Comparison of ENCODE assay signal across 9 cellular contexts in the genomic region with DNA sequence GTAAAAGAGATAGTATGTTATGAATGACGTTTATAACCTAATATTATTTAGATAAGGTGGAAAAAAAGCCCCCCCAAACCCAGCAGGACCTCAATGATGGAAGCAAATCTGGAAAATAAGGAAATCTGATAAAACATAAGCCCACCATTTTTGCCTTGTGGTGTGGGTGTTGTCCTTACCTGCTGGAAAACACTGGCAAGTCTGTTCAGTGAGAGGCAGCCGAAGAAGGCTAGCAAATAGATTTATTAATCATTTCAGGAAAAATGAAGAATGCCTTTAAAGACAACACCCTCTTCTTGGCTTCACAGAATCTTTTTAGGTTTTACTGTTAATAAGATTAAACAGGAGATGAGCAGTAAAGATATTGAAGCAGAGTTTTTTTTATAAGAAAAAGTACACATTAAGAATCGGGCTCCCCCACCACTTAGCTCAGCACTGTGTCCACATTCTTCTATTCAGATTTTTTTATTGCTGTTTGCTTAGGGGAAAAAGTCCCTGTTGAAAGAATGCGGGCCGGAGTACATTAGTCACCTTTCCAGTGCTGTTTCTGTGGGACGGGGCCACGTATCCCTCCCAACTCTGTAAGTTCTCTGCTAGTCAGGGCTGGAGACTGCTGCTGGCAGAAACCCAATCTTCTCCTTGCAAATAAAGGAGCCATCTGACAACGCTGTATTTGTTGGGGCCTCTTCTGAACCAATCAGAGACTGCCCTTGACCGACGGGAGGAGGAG.
DNase-seq lines count a peak whose midpoint lies in the region; ATAC-seq, FAIRE-seq and TF ChIP-seq lines count a peak whose summit lies in the region.
"Had no signal": no experiment of that assay in that cellular context is flagged by ENCODE, and none has a peak within 500 bp of the region (broad histone marks: within the 10 kb centered on the region; RNA-seq: fewer than 3 reads in every experiment).

No MANE protein-coding gene starts in this region.

- peak; percentile 82 to 96 for DNase-seq in A549 (ENCODE audit: low read depth in 1 of 2, low spot score in 1 of 2)
- peak; percentile 61 for DNase-seq in HPDE6-E6E7 (ENCODE audit: extremely low spot score)
- DNase-seq in astrocyte (ENCODE audit: low read depth): peak; percentile 73
- peak; percentile 63 for DNase-seq in medulla oblongata (ENCODE audit: extremely low spot score)
- no peak for DNase-seq in frontal cortex (ENCODE audit: low spot score in 2 of 2)
- no peak for DNase-seq in SKM-1 treated with dmso at 0.1 percent for 144 hours (lab: John Stamatoyannopoulos, UW; ENCODE audit: unreplicated experiment)

- no peak overlapping the region for H3K4me3 Mint-ChIP-seq in astrocyte (ENCODE audit: unreplicated experiment)

- TF ChIP-seq CTCF in A549 (IDR thresholded peaks at IDR 0.05) (no peak), astrocyte (IDR thresholded peaks at IDR 0.05; ENCODE audit: insufficient read depth, low read depth, low read length) (no peak)

- peak; percentile 96 to 98 for ATAC-seq in A549
- ATAC-seq in HG03432 (IDR thresholded peaks at IDR 0.05; ENCODE audit: unreplicated experiment): no peak
- no peak for ATAC-seq in GM21526 (IDR thresholded peaks at IDR 0.05; ENCODE audit: low FRiP score, unreplicated experiment)
- ATAC-seq: heart left ventricle had no signal

- peaks cover 8% of the 10 kb centered on the region for H3K27me3 Mint-ChIP-seq in astrocyte (ENCODE audit: low read depth, unreplicated experiment)

- peaks cover 5% of the 10 kb centered on the region for H3K4me1 Mint-ChIP-seq in astrocyte (ENCODE audit: low read depth, unreplicated experiment)

- peak; percentile 23 to 37 for TF ChIP-seq RAD21 in A549 (conservative IDR thresholded peaks at IDR 0.05 in 1 of 2, IDR thresholded peaks at IDR 0.05 in 1 of 2)

- FAIRE-seq in A549 (lab: Jason Lieb, UNC): peak; percentile 65
- FAIRE-seq in astrocyte (lab: Jason Lieb, UNC): no peak
- no peak for FAIRE-seq in frontal cortex (lab: Jason Lieb, UNC)

- peaks cover 13% of the 10 kb centered on the region for H3K27me3 ChIP-seq in astrocyte (ENCODE audit: insufficient read depth, low read length)

- H3K36me3 Mint-ChIP-seq in astrocyte (ENCODE audit: low read depth, unreplicated experiment): no peaks in the 10 kb centered on the region

- H3K9ac ChIP-seq in astrocyte (ENCODE audit: low read length): no peak overlapping the region

- TF ChIP-seq POLR2A in A549 (IDR thresholded peaks at IDR 0.05; ENCODE audit: low read length): no peak

- H3K36me3 ChIP-seq in astrocyte (ENCODE audit: insufficient read depth, low read length): no peaks in the 10 kb centered on the region
- H3K36me3 ChIP-seq: heart left ventricle had no signal

- CTCF ChIA-PET in A549 (lab: Yijun Ruan, JAX): no interaction called here

- H3K9me3 ChIP-seq in A549 (no peaks in the 10 kb centered on the region), astrocyte (ENCODE audit: insufficient read depth, low read depth, low read length) (no peaks in the 10 kb centered on the region)
- H3K9me3 ChIP-seq: heart left ventricle had no signal

- peaks cover 27% of the 10 kb centered on the region for H3K4me1 ChIP-seq in A549
- H3K4me1 ChIP-seq in astrocyte (ENCODE audit: insufficient read depth, low read length): peaks cover 3% of the 10 kb centered on the region
- H3K4me1 ChIP-seq: heart left ventricle had no signal

- POLR2A ChIA-PET in A549 (lab: Yijun Ruan, JAX): no interaction called here

- H2AFZ ChIP-seq in astrocyte (ENCODE audit: low read depth, low read length): no peak overlapping the region

- H3K27ac ChIP-seq in A549 (peak overlapping the region; percentile 80 to 87), astrocyte (ENCODE audit: low read depth, low read length) (no peak overlapping the region)
- H3K27ac ChIP-seq: heart left ventricle had no signal

- H3K79me2 ChIP-seq in astrocyte (ENCODE audit: insufficient read depth, low read length): no peaks in the 10 kb centered on the region

- peak overlapping the region; percentile 87 for H3K4me2 ChIP-seq in A549
- H3K4me2 ChIP-seq in astrocyte (ENCODE audit: low read length): peak overlapping the region; percentile 20

- peak in 1 of 2 experiments; percentile 53; a peak in 1 of 5 replicates for TF ChIP-seq EP300 in A549 (IDR thresholded peaks at IDR 0.05)

- H3K4me3 ChIP-seq in A549 (peak overlapping the region; percentile 25), astrocyte (ENCODE audit: insufficient read depth, low read depth, low read length) (no peak overlapping the region)
- H3K4me3 ChIP-seq: heart left ventricle had no signal

- H3K9me3 Mint-ChIP-seq in astrocyte (ENCODE audit: unreplicated experiment): no peaks in the 10 kb centered on the region

- H4K20me1 ChIP-seq in astrocyte (ENCODE audit: insufficient read depth, low read length): no peaks in the 10 kb centered on the region

- 4% methylated on average over 10 of the region's 10 CpGs for WGBS in A549 (ENCODE audit: missing lambda C conversion rate)

- H3K27ac Mint-ChIP-seq in astrocyte (ENCODE audit: unreplicated experiment): peak overlapping the region; percentile 53

TF ChIP-seq in A549, 52 proteins besides CTCF, POLR2A, EP300 and RAD21:
- no peak for TF ChIP-seq FOSL2 (IDR thresholded peaks at IDR 0.05)
- TF ChIP-seq FOSL2 (CRISPR knock-in tag; IDR thresholded peaks at IDR 0.05): peak; percentile 78
- TF ChIP-seq JUN (IDR thresholded peaks at IDR 0.05): peak in 1 of 2 experiments; percentile 62; a peak in 1 of 5 replicates
- peak; percentile 59; the same call in 1 of the 2 replicates for TF ChIP-seq GATA3 (IDR thresholded peaks at IDR 0.05; ENCODE audit: borderline replicate concordance)
- TF ChIP-seq MAX (IDR thresholded peaks at IDR 0.05): peak; percentile 62
- TF ChIP-seq CBX2 (IDR thresholded peaks at IDR 0.05; ENCODE audit: borderline replicate concordance, low read depth): no peak
- TF ChIP-seq, protein P1, sequence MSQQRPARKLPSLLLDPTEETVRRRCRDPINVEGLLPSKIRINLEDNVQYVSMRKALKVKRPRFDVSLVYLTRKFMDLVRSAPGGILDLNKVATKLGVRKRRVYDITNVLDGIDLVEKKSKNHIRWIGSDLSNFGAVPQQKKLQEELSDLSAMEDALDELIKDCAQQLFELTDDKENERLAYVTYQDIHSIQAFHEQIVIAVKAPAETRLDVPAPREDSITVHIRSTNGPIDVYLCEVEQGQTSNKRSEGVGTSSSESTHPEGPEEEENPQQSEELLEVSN (IDR thresholded peaks at IDR 0.05; ENCODE audit: borderline replicate concordance, low read depth): no peak
- TF ChIP-seq CEBPB (IDR thresholded peaks at IDR 0.05): peak in 1 of 2 experiments; percentile 58; a peak in 1 of 4 replicates
- TF ChIP-seq NFE2L2 (conservative IDR thresholded peaks at IDR 0.05; ENCODE audit: low read length): no peak

Comparison
In these comparisons a context has a peak if more than half of its experiments do, and no peak if none do; other contexts are left out.
1. ATAC-seq: peak in A549 (2 of 2); none in HG03432 (single experiment) and GM21526 (single experiment).
2. DNase-seq: peak in A549 (2 of 2), HPDE6-E6E7 (single experiment), astrocyte (single experiment) and medulla oblongata (single experiment); none in frontal cortex (0 of 2) and SKM-1 treated with dmso at 0.1 percent for 144 hours (single experiment).